Comparison of ENCODE assay signal across 29 cellular contexts in genomic region chr17:19244796-19245195, GRCh38. TPM values are rescaled to one million over a fixed set of nuclear protein-coding genes. Genes with fewer than 3 reads are reported as not detected.
DNase-seq lines count a peak whose midpoint lies in the region; ATAC-seq, FAIRE-seq and TF ChIP-seq lines count a peak whose summit lies in the region.
"Had no signal": no experiment of that assay in that cellular context is flagged by ENCODE, and none has a peak within 500 bp of the region (broad histone marks: within the 10 kb centered on the region; RNA-seq: fewer than 3 reads in every experiment).

No MANE protein-coding gene starts in this region.

- TF ChIP-seq CTCF in H1 (IDR thresholded peaks at IDR 0.05; ENCODE audit: control extremely low read depth in 1 of 3, insufficient read depth in 1 of 3, low read depth in 1 of 3, low read length in 3 of 3), result no peak

- H3K4me1 ChIP-seq in H1 (replicated peaks in 1 of 4; ENCODE audit: control insufficient read depth in 3 of 4, insufficient read depth in 4 of 4, low read length in 3 of 4), result peaks cover 2 to 5% (median 2%) of the 10 kb centered on the region in 4 experiments; a peak in 4 of 7 replicates

- no peaks in the 10 kb centered on the region; the same call in 1 of the 2 replicates for H3K23me2 ChIP-seq in H1 (ENCODE audit: low read depth, low read length)

- no peak overlapping the region for H2BK20ac ChIP-seq in H1 (ENCODE audit: low read length)

- CTCF ChIA-PET in H1 (lab: Charles Lee; ENCODE audit: partially characterized antibody), result interaction anchor here (0.6 to 2.9 kb wide), 4 partner anchors 13 to 92 kb away, joined by 3 to 11 read pairs (median 4); no protein-coding TSS in a partner anchor

- FAIRE-seq in H1 (lab: Jason Lieb, UNC), result no peak
- FAIRE-seq: astrocyte, HepG2 had no signal

- H4K8ac ChIP-seq in H1 (ENCODE audit: extremely low read depth, insufficient read depth, low read length), result no peak overlapping the region

- WGBS in H1 (ENCODE audit: extremely low coverage in 1 of 2, insufficient coverage in 1 of 2, insufficient read length in 1 of 2, insufficient replicate concordance in 2 of 2, low coverage in 1 of 2, low lambda C conversion rate in 2 of 2, missing lambda C conversion rate in 1 of 2), 2 experiments, result 88% methylated on average over 3 of the region's 3 CpGs; no CpG with 5 or more reads in 1 of the 2 experiments

- no peaks in the 10 kb centered on the region for H3K27me3 ChIP-seq in H1 (replicated peaks in 1 of 4; ENCODE audit: control insufficient read depth in 3 of 4, extremely low read depth in 1 of 4, insufficient read depth in 3 of 4, low read length in 3 of 4)
- H3K27me3 ChIP-seq: heart right ventricle, ovary, transverse colon had no signal

- H3K9me3 ChIP-seq in H1 (ENCODE audit: insufficient read depth in 2 of 2, low read depth in 1 of 2, low read length in 1 of 2), result no peaks in the 10 kb centered on the region
- H3K9me3 ChIP-seq: BLaER1 treated with 17β-estradiol and CSF1 and Interleukin-3, amounts not matched to agents 10 nM and 100 nM; heart right ventricle; lower lobe of right lung; ovary; SK-N-SH; transverse colon had no signal

- no peak overlapping the region for H3K56ac ChIP-seq in H1 (replicated peaks; ENCODE audit: insufficient read length, low read depth, low read length)

- H3K79me2 ChIP-seq in H1 (ENCODE audit: control insufficient read depth in 1 of 2, insufficient read depth in 2 of 2, low read length in 2 of 2), result peaks cover 17 to 84% of the 10 kb centered on the region in 2 experiments

- peaks cover 27% of the 10 kb centered on the region for H3K79me1 ChIP-seq in H1 (ENCODE audit: low read depth, low read length)

- no peak overlapping the region for H2BK5ac ChIP-seq in H1 (ENCODE audit: low read depth, low read length)

- no peak for TF ChIP-seq EP300 in H1 (IDR thresholded peaks at IDR 0.05; ENCODE audit: borderline replicate concordance in 1 of 2, low read depth in 2 of 2, low read length in 2 of 2)

- peak overlapping the region; percentile 5; the same call in 1 of the 2 replicates for H3K27ac ChIP-seq in H1 (ENCODE audit: low read depth, low read length)
- H3K27ac ChIP-seq: BLaER1 treated with 17β-estradiol and CSF1 and Interleukin-3, amounts not matched to agents 10 nM and 100 nM; coronary artery; heart right ventricle; lower lobe of right lung; ovary; transverse colon had no signal

- TF ChIP-seq POLR2A in H1 (IDR thresholded peaks at IDR 0.05; ENCODE audit: control extremely low read depth in 1 of 2, low read depth in 2 of 2, low read length in 2 of 2), result no peak

- no peaks in the 10 kb centered on the region for H3K36me3 ChIP-seq in H1 (ENCODE audit: control insufficient read depth in 2 of 4, insufficient read depth in 4 of 4, low read length in 3 of 4)
- H3K36me3 ChIP-seq: BLaER1 treated with 17β-estradiol and CSF1 and Interleukin-3, amounts not matched to agents 10 nM and 100 nM; lower lobe of right lung; ovary; transverse colon had no signal

- H3K23ac ChIP-seq in H1 (ENCODE audit: insufficient read length), result no peak overlapping the region

- TF ChIP-seq RAD21 in H1 (IDR thresholded peaks at IDR 0.05 in 1 of 2, conservative IDR thresholded peaks at IDR 0.05 in 1 of 2; ENCODE audit: low read depth in 2 of 2, low read length in 2 of 2), result no peak

- DNase-seq in activated effector memory CD4-positive, alpha-beta T cell treated with anti-CD3 and anti-CD28 coated beads, Interleukin-2, amount 50 U/mL, for 16 hours, result peak; percentile 28
- no peak for DNase-seq in activated effector memory CD4-positive, alpha-beta T cell treated with Interleukin-2 at 50 U/mL for 16 hours
- DNase-seq in NCI-H146 treated with DMSO at 0.1 percent for 48 hours (lab: John Stamatoyannopoulos, UW; ENCODE audit: unreplicated experiment), result peak; percentile 33
- DNase-seq in H1 (ENCODE audit: low read depth in 1 of 2, low spot score in 2 of 2), result no peak
- DNase-seq in SK-N-DZ (ENCODE audit: low spot score), result no peak
- DNase-seq: activated CD4-positive, alpha-beta T cell treated with anti-CD3 and anti-CD28 coated beads for 4 hours; activated naive CD8-positive, alpha-beta T cell treated with anti-CD3 and anti-CD28 coated beads for 36 hours; activated T-cell treated with anti-CD3 and anti-CD28 coated beads for 4 hours; DND-41; effector memory CD8-positive, alpha-beta T cell; foreskin fibroblast; heart right ventricle; Karpas-422; lower lobe of right lung; MV-4-11; NCI-H2029 treated with DMSO at 0.1 percent for 48 hours; NCI-H526; SK-N-SH; stimulated activated CD4-positive, alpha-beta T cell treated with anti-CD3 and anti-CD28 coated beads, Interleukin-4, amount 100 ng/mL, for 1 hour; T-helper 17 cell; transverse colon had no signal

- no peak overlapping the region for H2BK15ac ChIP-seq in H1 (ENCODE audit: low read length)

- ATAC-seq in HG03175 (IDR thresholded peaks at IDR 0.05; ENCODE audit: unreplicated experiment) (no peak), GM21786 (IDR thresholded peaks at IDR 0.05; ENCODE audit: unreplicated experiment) (no peak)
- ATAC-seq: effector memory CD8-positive, alpha-beta T cell; esophagus mucosa; heart right ventricle; HepG2; lower lobe of right lung; T-helper 17 cell had no signal

- no peak overlapping the region for H2BK120ac ChIP-seq in H1 (replicated peaks; ENCODE audit: low read depth, low read length)

- H2AK5ac ChIP-seq in H1 (ENCODE audit: low read depth, low read length), result no peak overlapping the region

- no peak overlapping the region for H3K4me3 ChIP-seq in H1 (ENCODE audit: extremely low read depth in 1 of 4, insufficient read depth in 2 of 4, low read depth in 3 of 4, low read length in 4 of 4)
- H3K4me3 ChIP-seq: BLaER1 treated with 17β-estradiol and CSF1 and Interleukin-3, amounts not matched to agents 10 nM and 100 nM; coronary artery; heart right ventricle; lower lobe of right lung; ovary; transverse colon had no signal

- no peak overlapping the region for H2AFZ ChIP-seq in H1 (ENCODE audit: low read length)

- no peak overlapping the region for H3K14ac ChIP-seq in H1 (ENCODE audit: insufficient read length)

- no peak overlapping the region for H3K4ac ChIP-seq in H1 (replicated peaks; ENCODE audit: insufficient read length, low read depth, low read length)

- H4K91ac ChIP-seq in H1 (replicated peaks; ENCODE audit: insufficient read length, low read length), result no peak overlapping the region

- H3K18ac ChIP-seq in H1 (ENCODE audit: extremely low read depth, low read length), result no peak overlapping the region

- H4K5ac ChIP-seq in H1 (ENCODE audit: insufficient read length, low read depth, low read length), result no peak overlapping the region

- no peak overlapping the region for H3K4me2 ChIP-seq in H1 (ENCODE audit: insufficient read depth in 1 of 2, low read depth in 2 of 2, low read length in 2 of 2)
- H3K4me2 ChIP-seq: BLaER1 treated with 17β-estradiol and CSF1 and Interleukin-3, amounts not matched to agents 10 nM and 100 nM; SK-N-SH had no signal

- peaks cover 4 to 31% of the 10 kb centered on the region in 2 experiments for H4K20me1 ChIP-seq in H1 (replicated peaks in 1 of 2; ENCODE audit: control insufficient read depth in 1 of 2, insufficient read depth in 2 of 2, low read length in 2 of 2)

- H3K9ac ChIP-seq in H1 (replicated peaks in 1 of 4; ENCODE audit: extremely low read depth in 1 of 4, low read depth in 3 of 4, low read length in 3 of 4), result peak overlapping the region in 1 of 4 experiments; percentile 37; a peak in 1 of 7 replicates
- H3K9ac ChIP-seq: BLaER1 treated with 17β-estradiol and CSF1 and Interleukin-3, amounts not matched to agents 10 nM and 100 nM; SK-N-SH had no signal

- no peak overlapping the region for H2BK12ac ChIP-seq in H1 (ENCODE audit: low read depth, low read length)

- POLR2A ChIA-PET in H1 (lab: Charles Lee; ENCODE audit: partially characterized antibody), result no interaction called here

TF ChIP-seq in H1, 55 proteins besides CTCF, POLR2A, EP300 and RAD21 (continues in another document):
- no peak for TF ChIP-seq CHD2 (IDR thresholded peaks at IDR 0.05; ENCODE audit: low read length)
- no peak for TF ChIP-seq SP4 (IDR thresholded peaks at IDR 0.05; ENCODE audit: low read length)
- no peak for TF ChIP-seq JUN (IDR thresholded peaks at IDR 0.05; ENCODE audit: low read depth, low read length)
- TF ChIP-seq GABPA (IDR thresholded peaks at IDR 0.05; ENCODE audit: borderline replicate concordance, insufficient read depth, low read length), result no peak
- no peak for TF ChIP-seq CTBP2 (IDR thresholded peaks at IDR 0.05; ENCODE audit: borderline replicate concordance, insufficient read depth, insufficient read length, low read length)
- no peak for TF ChIP-seq RBBP5 (IDR thresholded peaks at IDR 0.05; ENCODE audit: borderline replicate concordance, low read depth, low read length)
- no peak for TF ChIP-seq CEBPB (IDR thresholded peaks at IDR 0.05; ENCODE audit: low read depth, low read length)
- TF ChIP-seq KDM5A (IDR thresholded peaks at IDR 0.05; ENCODE audit: low read length), result no peak
- TF ChIP-seq BRCA1 (IDR thresholded peaks at IDR 0.05; ENCODE audit: low read depth, low read length), result no peak
- TF ChIP-seq, protein P1, sequence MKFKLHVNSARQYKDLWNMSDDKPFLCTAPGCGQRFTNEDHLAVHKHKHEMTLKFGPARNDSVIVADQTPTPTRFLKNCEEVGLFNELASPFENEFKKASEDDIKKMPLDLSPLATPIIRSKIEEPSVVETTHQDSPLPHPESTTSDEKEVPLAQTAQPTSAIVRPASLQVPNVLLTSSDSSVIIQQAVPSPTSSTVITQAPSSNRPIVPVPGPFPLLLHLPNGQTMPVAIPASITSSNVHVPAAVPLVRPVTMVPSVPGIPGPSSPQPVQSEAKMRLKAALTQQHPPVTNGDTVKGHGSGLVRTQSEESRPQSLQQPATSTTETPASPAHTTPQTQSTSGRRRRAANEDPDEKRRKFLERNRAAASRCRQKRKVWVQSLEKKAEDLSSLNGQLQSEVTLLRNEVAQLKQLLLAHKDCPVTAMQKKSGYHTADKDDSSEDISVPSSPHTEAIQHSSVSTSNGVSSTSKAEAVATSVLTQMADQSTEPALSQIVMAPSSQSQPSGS (IDR thresholded peaks at IDR 0.05; ENCODE audit: low read length), result no peak
- no peak for TF ChIP-seq KDM1A (IDR thresholded peaks at IDR 0.05; ENCODE audit: borderline replicate concordance, low read length)
- TF ChIP-seq RXRA (IDR thresholded peaks at IDR 0.05; ENCODE audit: insufficient read depth, low read depth, low read length), result no peak

RNA-seq across cellular contexts. Expression of gene EPN2, which starts 7.6 kb away (rescaled TPM):
- total RNA-seq in H1 (2021; fragmentation: NEBNext Ultra II Directional; extraction: Animal tissue kit (Norgen Biotek cat#: 25700)), result 40.8 and 55.8 TPM in 2 replicates
- 28.7 and 39.3 TPM in 2 replicates for polyA plus RNA-seq in H1 (2011; rRNA removed)
- polyA plus RNA-seq in H1 (2011; cell fraction: cytosol; rRNA removed), result 33.0 TPM
- 90.8 TPM for polyA plus RNA-seq in H1 (2011; cell fraction: nucleus; rRNA removed)
- 33.3 to 40.6 TPM (median 36.7 TPM) in 4 replicates for polyA plus RNA-seq in H1 (2012, experiment 1 of 2)
- polyA plus RNA-seq in H1 (2012, experiment 2 of 2), result 12.2 TPM
- polyA plus RNA-seq in H1 (2013, experiment 1 of 2), result 35.2 TPM
- 32.9 TPM for polyA plus RNA-seq in H1 (2013, experiment 2 of 2)
- 61.5 and 78.1 TPM in 2 replicates for polyA minus RNA-seq in H1 (2011; rRNA and poly(A)+ RNA removed)
- 30.4 TPM for polyA minus RNA-seq in H1 (2011; cell fraction: cytosol; rRNA and poly(A)+ RNA removed)
- polyA minus RNA-seq in H1 (2011; cell fraction: nucleus; rRNA and poly(A)+ RNA removed), result 51.2 TPM
- 24.2 and 32.2 TPM in 2 replicates for polyA plus RNA-seq in SK-N-DZ (2014; cell fraction: cytosol; rRNA removed)
- polyA plus RNA-seq in SK-N-DZ (2014; cell fraction: nucleus; rRNA removed), result 29.0 and 43.9 TPM in 2 replicates

Comparison
In these comparisons a context has a peak if more than half of its experiments do, and no peak if none do; other contexts are left out.
1. DNase-seq: peak in activated effector memory CD4-positive, alpha-beta T cell treated with anti-CD3 and anti-CD28 coated beads, Interleukin-2, amount 50 U/mL, for 16 hours (single experiment) and NCI-H146 treated with DMSO at 0.1 percent for 48 hours (single experiment); none in activated effector memory CD4-positive, alpha-beta T cell treated with Interleukin-2 at 50 U/mL for 16 hours (single experiment), H1 (0 of 2) and SK-N-DZ (single experiment).